1 cellular context compared by ENCODE assay signal in genomic region chr10:21526184-21526951, GRCh38.
TF ChIP-seq lines count a peak whose summit lies in the region.

No MANE protein-coding gene starts in this region.

TF ChIP-seq in K562, 482 proteins besides CTCF, POLR2A, EP300 and RAD21 (continued from another document and continues in another):
- TF ChIP-seq, protein P1, sequence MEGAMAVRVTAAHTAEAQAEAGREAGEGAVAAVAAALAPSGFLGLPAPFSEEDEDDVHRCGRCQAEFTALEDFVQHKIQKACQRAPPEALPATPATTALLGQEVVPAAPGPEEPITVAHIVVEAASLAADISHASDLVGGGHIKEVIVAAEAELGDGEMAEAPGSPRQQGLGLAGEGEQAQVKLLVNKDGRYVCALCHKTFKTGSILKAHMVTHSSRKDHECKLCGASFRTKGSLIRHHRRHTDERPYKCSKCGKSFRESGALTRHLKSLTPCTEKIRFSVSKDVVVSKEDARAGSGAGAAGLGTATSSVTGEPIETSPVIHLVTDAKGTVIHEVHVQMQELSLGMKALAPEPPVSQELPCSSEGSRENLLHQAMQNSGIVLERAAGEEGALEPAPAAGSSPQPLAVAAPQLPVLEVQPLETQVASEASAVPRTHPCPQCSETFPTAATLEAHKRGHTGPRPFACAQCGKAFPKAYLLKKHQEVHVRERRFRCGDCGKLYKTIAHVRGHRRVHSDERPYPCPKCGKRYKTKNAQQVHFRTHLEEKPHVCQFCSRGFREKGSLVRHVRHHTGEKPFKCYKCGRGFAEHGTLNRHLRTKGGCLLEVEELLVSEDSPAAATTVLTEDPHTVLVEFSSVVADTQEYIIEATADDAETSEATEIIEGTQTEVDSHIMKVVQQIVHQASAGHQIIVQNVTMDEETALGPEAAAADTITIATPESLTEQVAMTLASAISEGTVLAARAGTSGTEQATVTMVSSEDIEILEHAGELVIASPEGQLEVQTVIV (CRISPR knock-in tag; IDR thresholded peaks at IDR 0.05; ENCODE audit: borderline replicate concordance): no peak
- TF ChIP-seq, protein P2, sequence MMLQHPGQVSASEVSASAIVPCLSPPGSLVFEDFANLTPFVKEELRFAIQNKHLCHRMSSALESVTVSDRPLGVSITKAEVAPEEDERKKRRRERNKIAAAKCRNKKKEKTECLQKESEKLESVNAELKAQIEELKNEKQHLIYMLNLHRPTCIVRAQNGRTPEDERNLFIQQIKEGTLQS (IDR thresholded peaks at IDR 0.05): no peak
- TF ChIP-seq, protein P2 (CRISPR knock-in tag; conservative IDR thresholded peaks at IDR 0.05): no peak
- TF ChIP-seq ZNF175 (CRISPR knock-in tag; IDR thresholded peaks at IDR 0.05; ENCODE audit: low read depth): no peak; the same call in 1 of the 2 replicates
- TF ChIP-seq PCBP1 (IDR thresholded peaks at IDR 0.05; ENCODE audit: low read depth, low read length, poor library complexity, severe bottlenecking): peak; percentile 69
- no peak for TF ChIP-seq MEF2D (tag; conservative IDR thresholded peaks at IDR 0.05; ENCODE audit: low read depth)
- no peak for TF ChIP-seq TCFL5 (CRISPR knock-in tag; conservative IDR thresholded peaks at IDR 0.05)
- peak; percentile 90 for TF ChIP-seq POLR2G (IDR thresholded peaks at IDR 0.05; ENCODE audit: low read depth, low read length)
- TF ChIP-seq ZBTB40 (IDR thresholded peaks at IDR 0.05): peak; percentile 14; the same call in 1 of the 2 replicates
- no peak for TF ChIP-seq ZBTB40 (CRISPR knock-in tag; IDR thresholded peaks at IDR 0.05)
- TF ChIP-seq TAF1 (IDR thresholded peaks at IDR 0.05; ENCODE audit: control insufficient read depth, extremely low read depth, insufficient read depth, low read length, severe bottlenecking): peak; percentile 84
- no peak for TF ChIP-seq SMARCA4 (IDR thresholded peaks at IDR 0.05)
- TF ChIP-seq RBM22 (IDR thresholded peaks at IDR 0.05; ENCODE audit: low read depth, low read length, poor library complexity, severe bottlenecking): peak; percentile 56
- TF ChIP-seq ZNF785 (CRISPR knock-in tag; IDR thresholded peaks at IDR 0.05): no peak
- TF ChIP-seq PBX2 (CRISPR knock-in tag; IDR thresholded peaks at IDR 0.05; ENCODE audit: low read depth): no peak
- TF ChIP-seq PBX2 (tag; conservative IDR thresholded peaks at IDR 0.05; ENCODE audit: low read depth): no peak
- no peak for TF ChIP-seq CBX8 (IDR thresholded peaks at IDR 0.05; ENCODE audit: borderline replicate concordance, extremely low read depth, low read depth, low read length, poor library complexity, severe bottlenecking)
- TF ChIP-seq ZBTB1 (CRISPR knock-in tag; IDR thresholded peaks at IDR 0.05; ENCODE audit: borderline replicate concordance, low read depth): no peak
- TF ChIP-seq ZFP36 (IDR thresholded peaks at IDR 0.05; ENCODE audit: low read depth, low read length, partially characterized antibody): no peak
- TF ChIP-seq ZNF57 (CRISPR knock-in tag; IDR thresholded peaks at IDR 0.05): no peak
- no peak for TF ChIP-seq ZNF830 (CRISPR knock-in tag; IDR thresholded peaks at IDR 0.05)
- 0 out of 2 replicates have a peak, but pooled peaks have one; percentile 8 for TF ChIP-seq ZNF766 (CRISPR knock-in tag; conservative IDR thresholded peaks at IDR 0.05)
- no peak for TF ChIP-seq NFIX (CRISPR knock-in tag; IDR thresholded peaks at IDR 0.05; ENCODE audit: low read depth)
- no peak for TF ChIP-seq ZBTB12 (CRISPR knock-in tag; IDR thresholded peaks at IDR 0.05)
- TF ChIP-seq, protein P3, sequence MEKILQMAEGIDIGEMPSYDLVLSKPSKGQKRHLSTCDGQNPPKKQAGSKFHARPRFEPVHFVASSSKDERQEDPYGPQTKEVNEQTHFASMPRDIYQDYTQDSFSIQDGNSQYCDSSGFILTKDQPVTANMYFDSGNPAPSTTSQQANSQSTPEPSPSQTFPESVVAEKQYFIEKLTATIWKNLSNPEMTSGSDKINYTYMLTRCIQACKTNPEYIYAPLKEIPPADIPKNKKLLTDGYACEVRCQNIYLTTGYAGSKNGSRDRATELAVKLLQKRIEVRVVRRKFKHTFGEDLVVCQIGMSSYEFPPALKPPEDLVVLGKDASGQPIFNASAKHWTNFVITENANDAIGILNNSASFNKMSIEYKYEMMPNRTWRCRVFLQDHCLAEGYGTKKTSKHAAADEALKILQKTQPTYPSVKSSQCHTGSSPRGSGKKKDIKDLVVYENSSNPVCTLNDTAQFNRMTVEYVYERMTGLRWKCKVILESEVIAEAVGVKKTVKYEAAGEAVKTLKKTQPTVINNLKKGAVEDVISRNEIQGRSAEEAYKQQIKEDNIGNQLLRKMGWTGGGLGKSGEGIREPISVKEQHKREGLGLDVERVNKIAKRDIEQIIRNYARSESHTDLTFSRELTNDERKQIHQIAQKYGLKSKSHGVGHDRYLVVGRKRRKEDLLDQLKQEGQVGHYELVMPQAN (IDR thresholded peaks at IDR 0.05; ENCODE audit: borderline replicate concordance): no peak
- no peak for TF ChIP-seq ZNF146 (CRISPR knock-in tag; IDR thresholded peaks at IDR 0.05; ENCODE audit: unreplicated experiment)
- TF ChIP-seq ZNF282 (CRISPR knock-in tag; IDR thresholded peaks at IDR 0.05): no peak
- no peak for TF ChIP-seq STAT5B (CRISPR knock-in tag; IDR thresholded peaks at IDR 0.05)
- TF ChIP-seq NFRKB (IDR thresholded peaks at IDR 0.05; ENCODE audit: low read depth): no peak; the same call in 1 of the 2 replicates
- no peak for TF ChIP-seq KLF6 (CRISPR knock-in tag; IDR thresholded peaks at IDR 0.05; ENCODE audit: borderline replicate concordance)
- no peak for TF ChIP-seq MXD1 (CRISPR knock-in tag; IDR thresholded peaks at IDR 0.05; ENCODE audit: borderline replicate concordance, poor library complexity, severe bottlenecking)
- TF ChIP-seq ZNF133 (CRISPR knock-in tag; IDR thresholded peaks at IDR 0.05): no peak
- no peak for TF ChIP-seq NR1H2 (CRISPR knock-in tag; IDR thresholded peaks at IDR 0.05)
- no peak for TF ChIP-seq POLR2AphosphoS2 (IDR thresholded peaks at IDR 0.05; ENCODE audit: low read length)
- TF ChIP-seq HLTF (IDR thresholded peaks at IDR 0.05): no peak; the same call in 1 of the 2 replicates
- 0 out of 2 replicates have a peak, but pooled peaks have one; percentile 25 for TF ChIP-seq SMARCC2 (IDR thresholded peaks at IDR 0.05; ENCODE audit: low read depth)
- no peak for TF ChIP-seq TCF7L2 (IDR thresholded peaks at IDR 0.05; ENCODE audit: low read depth, low read length)
- TF ChIP-seq POLR3A (IDR thresholded peaks at IDR 0.05; ENCODE audit: borderline replicate concordance, extremely low read depth, insufficient read depth, insufficient read length): no peak
- TF ChIP-seq HNRNPK (IDR thresholded peaks at IDR 0.05; ENCODE audit: low read depth, low read length, poor library complexity, severe bottlenecking): peak; percentile 69
- no peak for TF ChIP-seq ZNF696 (CRISPR knock-in tag; conservative IDR thresholded peaks at IDR 0.05)
- TF ChIP-seq KDM2B (CRISPR knock-in tag; IDR thresholded peaks at IDR 0.05): no peak
- no peak for TF ChIP-seq BCL6 (CRISPR knock-in tag; IDR thresholded peaks at IDR 0.05)
- TF ChIP-seq POLR3G (IDR thresholded peaks at IDR 0.05; ENCODE audit: extremely low read depth, insufficient read length, insufficient replicate concordance): no peak
- TF ChIP-seq MTA1 (IDR thresholded peaks at IDR 0.05; ENCODE audit: borderline replicate concordance): no peak
